16 cellular contexts compared by ENCODE assay signal in genomic region chr5:55564716-55565115, GRCh38. TPM values are rescaled to one million over a fixed set of nuclear protein-coding genes. Genes with fewer than 3 reads are reported as not detected.
DNase-seq lines count a peak whose midpoint lies in the region; ATAC-seq, FAIRE-seq and TF ChIP-seq lines count a peak whose summit lies in the region.
"Had no signal": no experiment of that assay in that cellular context is flagged by ENCODE, and none has a peak within 500 bp of the region (broad histone marks: within the 10 kb centered on the region; RNA-seq: fewer than 3 reads in every experiment).

No MANE protein-coding gene starts in this region.

- no peak overlapping the region for H3K27ac ChIP-seq in GM12878 (ENCODE audit: control insufficient read depth, insufficient read depth)
- H3K27ac ChIP-seq: pancreas had no signal

- DNase-seq in HPDE6-E6E7 (ENCODE audit: extremely low spot score), result peak; percentile 48
- DNase-seq in GM12878 (ENCODE audit: low read depth, low spot score), result peak; percentile 52
- DNase-seq in NCI-H524 treated with DMSO at 0.1 percent for 48 hours (lab: John Stamatoyannopoulos, UW), result no peak
- DNase-seq in immature natural killer cell, result no peak
- DNase-seq: activated naive CD8-positive, alpha-beta T cell treated with anti-CD3 and anti-CD28 coated beads, Interleukin-2, amount 50 U/mL, for 24 hours; CD4-positive, alpha-beta memory T cell; cerebellar nuclear complex; head of caudate nucleus; NCI-H2107; pancreas; small intestine had no signal

- peaks cover 10% of the 10 kb centered on the region for H3K4me1 ChIP-seq in GM12878 (ENCODE audit: control insufficient read depth, insufficient read depth, low read length)
- H3K4me1 ChIP-seq: pancreas had no signal

- no peak for TF ChIP-seq RAD21 in GM12878 (IDR thresholded peaks at IDR 0.05; ENCODE audit: insufficient read depth, low read depth, low read length)

- no peak; a peak in 1 of 4 replicates for TF ChIP-seq EP300 in GM12878 (IDR thresholded peaks at IDR 0.05; ENCODE audit: borderline replicate concordance in 1 of 2, control insufficient read depth in 1 of 2, low read depth in 2 of 2, low read length in 2 of 2)

- H3K9ac ChIP-seq in GM12878 (ENCODE audit: control insufficient read depth, insufficient read depth, low read length), result no peak overlapping the region

- no peaks in the 10 kb centered on the region for H3K79me2 ChIP-seq in GM12878 (ENCODE audit: control insufficient read depth, insufficient read depth, low read length)

- no peaks in the 10 kb centered on the region for H3K9me3 Mint-ChIP-seq in immature natural killer cell
- H3K9me3 Mint-ChIP-seq: activated naive CD8-positive, alpha-beta T cell treated with anti-CD3 and anti-CD28 coated beads, Interleukin-2, amount 50 U/mL, for 24 hours; CD4-positive, alpha-beta memory T cell had no signal

- H3K4me2 ChIP-seq in GM12878 (ENCODE audit: control insufficient read depth, insufficient read depth), result peak overlapping the region; percentile 44

- H3K4me3 ChIP-seq in GM12878, result no peak overlapping the region
- H3K4me3 ChIP-seq: pancreas had no signal

- ATAC-seq in GM18499 (IDR thresholded peaks at IDR 0.05; ENCODE audit: insufficient read depth, unreplicated experiment) (peak; percentile 67), GM21390 (IDR thresholded peaks at IDR 0.05; ENCODE audit: unreplicated experiment) (peak; percentile 87), GM12878 (peak; percentile 75), HG03025 (IDR thresholded peaks at IDR 0.05; ENCODE audit: low FRiP score, unreplicated experiment) (no peak), GM18868 (IDR thresholded peaks at IDR 0.05; ENCODE audit: unreplicated experiment) (no peak)
- ATAC-seq: activated naive CD8-positive, alpha-beta T cell treated with anti-CD3 and anti-CD28 coated beads, Interleukin-2, amount 50 U/mL, for 24 hours; pancreas had no signal

- intact Hi-C loops in GM12878 (cut with micrococcal nuclease; ENCODE audit: unreplicated experiment), result no loop called here

- H2AFZ ChIP-seq in GM12878 (ENCODE audit: control insufficient read depth, low read depth, low read length), result peak overlapping the region; percentile 65

- no TSS peak for BruUV-seq in GM12878 (replicated peaks; lab: Mats Ljungman, UMichigan)

- no peaks in the 10 kb centered on the region for H3K36me3 ChIP-seq in GM12878 (ENCODE audit: control insufficient read depth in 2 of 2, insufficient read depth in 2 of 2, low read length in 1 of 2)
- H3K36me3 ChIP-seq: pancreas had no signal

- H3K27me3 ChIP-seq in GM12878 (replicated peaks in 1 of 2; ENCODE audit: control insufficient read depth in 2 of 2, insufficient read depth in 2 of 2, low read length in 1 of 2), result no peaks in the 10 kb centered on the region
- H3K27me3 ChIP-seq: pancreas had no signal

- in situ Hi-C loops in GM12878 (cut with MboI), result no loop called here

- SMC1A ChIA-PET in GM12878 (lab: Charles Lee; ENCODE audit: uncharacterized antibody, unreplicated experiment), result no interaction called here

- no peaks in the 10 kb centered on the region for H3K4me1 Mint-ChIP-seq in immature natural killer cell

- POLR2A ChIA-PET in GM12878 (lab: Charles Lee), result interaction anchor here (0.6 kb wide), 1 partner anchor 54 kb away, joined by 3 read pairs; no protein-coding TSS in a partner anchor

- no peak for TF ChIP-seq CTCF in GM12878 (IDR thresholded peaks at IDR 0.05 in 2 of 3, conservative IDR thresholded peaks at IDR 0.05 in 1 of 3; ENCODE audit: control insufficient read depth in 2 of 3, extremely low read depth in 1 of 3, insufficient read depth in 1 of 3, low read depth in 3 of 3, low read length in 3 of 3)

- no peaks in the 10 kb centered on the region for H3K9me3 ChIP-seq in GM12878 (replicated peaks; ENCODE audit: control insufficient read depth, insufficient read depth, low read length)
- H3K9me3 ChIP-seq: pancreas had no signal

- H4K20me1 ChIP-seq in GM12878 (ENCODE audit: control insufficient read depth, insufficient read depth), result no peaks in the 10 kb centered on the region

- CTCF ChIA-PET in GM12878 (lab: Yijun Ruan, JAX), result interaction anchor here (0.6 kb wide), 1 partner anchor 1219 kb away, joined by 3 read pairs; no protein-coding TSS in a partner anchor

- peaks cover 0 to 2% (median 1%) of the 10 kb centered on the region in 3 donors for H3K27me3 Mint-ChIP-seq in immature natural killer cell (ENCODE audit: low read depth in 3 of 3)
- H3K27me3 Mint-ChIP-seq: activated naive CD8-positive, alpha-beta T cell treated with anti-CD3 and anti-CD28 coated beads, Interleukin-2, amount 50 U/mL, for 24 hours had no signal

- WGBS in GM12878 (ENCODE audit: insufficient coverage, insufficient replicate concordance, low lambda C conversion rate, missing lambda C conversion rate), result 63% methylated on average over 3 of the region's 3 CpGs

- RAD21 ChIA-PET in GM12878 (lab: Charles Lee; ENCODE audit: unreplicated experiment), result no interaction called here

- no peaks in the 10 kb centered on the region for H3K36me3 Mint-ChIP-seq in immature natural killer cell
- H3K36me3 Mint-ChIP-seq: CD4-positive, alpha-beta memory T cell had no signal

- TF ChIP-seq POLR2A in GM12878 (IDR thresholded peaks at IDR 0.05; ENCODE audit: low read depth, low read length), result no peak

- peak; percentile 84 for FAIRE-seq in GM12878 (lab: Jason Lieb, UNC)
- FAIRE-seq: G401.6, pancreas, small intestine had no signal

- H3K4me3 Mint-ChIP-seq in immature natural killer cell, result no peak overlapping the region
- H3K4me3 Mint-ChIP-seq: activated naive CD8-positive, alpha-beta T cell treated with anti-CD3 and anti-CD28 coated beads, Interleukin-2, amount 50 U/mL, for 24 hours; CD4-positive, alpha-beta memory T cell had no signal

- no peak overlapping the region for H3K27ac Mint-ChIP-seq in immature natural killer cell
- H3K27ac Mint-ChIP-seq: activated naive CD8-positive, alpha-beta T cell treated with anti-CD3 and anti-CD28 coated beads, Interleukin-2, amount 50 U/mL, for 24 hours; CD4-positive, alpha-beta memory T cell had no signal

TF ChIP-seq in GM12878, 131 proteins besides CTCF, POLR2A, EP300 and RAD21:
- TF ChIP-seq GATAD2B (conservative IDR thresholded peaks at IDR 0.05; ENCODE audit: low read depth), result no peak
- TF ChIP-seq RUNX3 (IDR thresholded peaks at IDR 0.05; ENCODE audit: low read length), result peak; percentile 50
- TF ChIP-seq PKNOX1 (IDR thresholded peaks at IDR 0.05), result peak; percentile 63

RNA-seq across cellular contexts. Expression of gene PLPP1, which starts 30.0 kb away (rescaled TPM):
- 10.2 and 16.0 TPM in 2 replicates for total RNA-seq in GM12878 (2013; cell fraction: nucleolus; rRNA removed)
- total RNA-seq in GM12878 (2014; rRNA removed) (11.2 and 11.3 TPM in 2 replicates), GM12878 (2014; rRNA removed; fragmentation: Illumina TruSeq; extraction: Trizol) (6.2 and 7.7 TPM in 2 replicates), GM12878 (2021) (9.1 and 10.2 TPM in 2 replicates)
- polyA plus RNA-seq in GM12878 (2011; ENCODE audit: low read depth), result 1.9 TPM
- polyA plus RNA-seq in GM12878 (2011; rRNA removed) (6.0 and 6.5 TPM in 2 replicates), GM12878 (2014; fragmentation: Illumina TruSeq; extraction: Trizol) (9.7 and 10.6 TPM in 2 replicates), GM12878 (2014; fragmentation: Nextera tagmentation; extraction: Ambion mirVana) (1 to 10 TPM; 3.0 TPM), GM12878 (2014; rRNA removed) (7.7 and 9.8 TPM in 2 replicates), GM12878 (2016; fragmentation: Nextera tagmentation; extraction: Ambion mirVana) (1 to 10 TPM; 7.5 to 8.6 TPM), immature natural killer cell (1 to 10 TPM; 2.2 to 9.8 (median 3.4) TPM)
- polyA plus RNA-seq in GM12878 (2011; cell fraction: cytosol; rRNA removed), result 5.2 and 5.8 TPM in 2 replicates
- 3.5 and 3.6 TPM in 2 replicates for polyA plus RNA-seq in GM12878 (2011; cell fraction: nucleus; rRNA removed)
- 3.1 and 4.2 TPM in 2 replicates for polyA plus RNA-seq in GM12878 (2012)
- 6.6 and 7.5 TPM in 2 replicates for polyA minus RNA-seq in GM12878 (2011; rRNA and poly(A)+ RNA removed)
- 1.7 and 1.8 TPM in 2 replicates for polyA minus RNA-seq in GM12878 (2011; cell fraction: cytosol; rRNA and poly(A)+ RNA removed)
- polyA minus RNA-seq in GM12878 (2011; cell fraction: nucleus; rRNA and poly(A)+ RNA removed), result 5.0 and 7.0 TPM in 2 replicates

Comparison
In these comparisons a context has a peak if more than half of its experiments do, and no peak if none do; other contexts are left out.
1. ATAC-seq: peak in GM18499 (single experiment), GM21390 (single experiment) and GM12878 (single experiment); none in HG03025 (single experiment) and GM18868 (single experiment).
2. DNase-seq: peak in HPDE6-E6E7 (single experiment) and GM12878 (single experiment); none in NCI-H524 treated with DMSO at 0.1 percent for 48 hours (single experiment) and immature natural killer cell (0 of 3).